ENCODE assay signal across 8 cellular contexts in the genomic region with DNA sequence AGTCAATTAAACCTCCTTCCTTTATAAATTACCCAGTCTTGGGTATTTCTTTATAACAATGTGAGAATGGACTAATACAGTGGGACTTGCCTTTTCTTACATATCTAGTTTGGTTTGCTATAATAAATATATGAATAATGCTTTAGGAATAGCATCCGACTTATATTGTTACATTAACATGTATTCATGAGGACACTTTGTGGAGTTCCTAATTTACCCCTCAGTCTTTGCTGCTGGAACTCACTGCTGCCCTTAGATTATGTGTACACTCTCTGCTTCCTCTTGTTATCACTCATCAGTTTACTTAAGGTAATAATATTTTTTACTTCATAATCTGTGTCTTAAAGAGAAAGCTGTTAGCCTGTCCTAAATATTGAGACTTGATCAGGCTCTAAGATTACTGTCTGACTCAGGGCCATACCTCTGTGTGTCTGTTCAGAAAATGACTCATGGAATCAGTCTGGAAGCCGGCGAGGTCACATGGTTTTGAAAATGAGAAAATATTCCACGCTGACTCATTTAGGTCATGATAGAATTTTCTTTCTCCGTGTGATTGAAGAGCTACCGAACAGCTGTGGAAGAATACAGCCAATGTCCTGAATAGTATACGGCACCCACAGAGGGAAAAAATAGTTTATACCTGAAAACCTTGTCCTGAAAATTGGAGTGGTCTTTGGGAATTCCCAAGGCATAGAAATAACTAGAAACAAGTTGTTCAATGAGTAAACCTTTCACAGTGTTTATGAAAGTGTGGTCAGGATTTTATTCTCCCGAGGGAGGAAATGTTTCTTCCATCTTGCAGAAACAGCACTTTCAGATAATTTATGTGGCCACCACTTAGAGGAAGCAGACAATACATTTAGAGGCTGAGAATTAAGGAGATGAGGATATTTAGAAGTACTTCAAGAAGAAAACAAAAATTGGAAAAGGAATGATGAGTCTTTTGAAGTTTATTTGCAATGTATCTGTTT.
DNase-seq lines count a peak whose midpoint lies in the region; ATAC-seq and TF ChIP-seq lines count a peak whose summit lies in the region.

No MANE protein-coding gene starts in this region.

- H3K79me2 ChIP-seq in smooth muscle cell (ENCODE audit: low read depth): no peaks in the 10 kb centered on the region

- no peaks in the 10 kb centered on the region for H4K20me1 ChIP-seq in smooth muscle cell (ENCODE audit: low read depth)

- H3K27me3 ChIP-seq in smooth muscle cell (ENCODE audit: low read depth): no peaks in the 10 kb centered on the region

- no peaks in the 10 kb centered on the region for H3K9me3 Mint-ChIP-seq in activated T-helper 2 cell treated with anti-CD3 and anti-CD28 coated beads, Interferon-gamma antibody, Interleukin-2, Interleukin-4, amounts not matched to agents 10 μg/mL and 5 μg/mL and 100 μg/mL, durations not matched to agents 14 hours and 24 hours and 36 hours

- no peaks in the 10 kb centered on the region for H3K27me3 Mint-ChIP-seq in activated T-helper 2 cell treated with anti-CD3 and anti-CD28 coated beads, Interferon-gamma antibody, Interleukin-2, Interleukin-4, amounts not matched to agents 10 μg/mL and 5 μg/mL and 100 μg/mL, durations not matched to agents 14 hours and 24 hours and 36 hours (ENCODE audit: low read depth)

- peak overlapping the region; percentile 52 for H3K4me3 ChIP-seq in smooth muscle cell

- H3K9ac ChIP-seq in smooth muscle cell (ENCODE audit: low read depth): peak overlapping the region; percentile 87

- intact Hi-C loops in activated T-helper 2 cell treated with anti-CD3 and anti-CD28 coated beads, Interferon-gamma antibody, Interleukin-2, Interleukin-4, amounts not matched to agents 10 μg/mL and 5 μg/mL and 100 μg/mL, durations not matched to agents 14 hours and 24 hours and 36 hours (cut with micrococcal nuclease): loop anchor here (5.0 to 10.0 kb wide), 2 partner anchors 57 to 95 kb away; no protein-coding TSS in a partner anchor

- no peaks in the 10 kb centered on the region for H3K36me3 Mint-ChIP-seq in activated T-helper 2 cell treated with anti-CD3 and anti-CD28 coated beads, Interferon-gamma antibody, Interleukin-2, Interleukin-4, amounts not matched to agents 10 μg/mL and 5 μg/mL and 100 μg/mL, durations not matched to agents 14 hours and 24 hours and 36 hours (ENCODE audit: low read depth)

- peaks cover 4% of the 10 kb centered on the region for H3K4me1 ChIP-seq in smooth muscle cell (ENCODE audit: low read depth)

- peaks cover 18% of the 10 kb centered on the region for H3F3A ChIP-seq in smooth muscle cell (ENCODE audit: low read depth)

- ATAC-seq in GM19035 (IDR thresholded peaks at IDR 0.05; ENCODE audit: unreplicated experiment) (peak; percentile 73), HG03354 (IDR thresholded peaks at IDR 0.05; ENCODE audit: poor library complexity, severe bottlenecking, unreplicated experiment) (peak; percentile 92)

- DNase-seq in AG08395 (ENCODE audit: low spot score) (peak; percentile 86), foreskin melanocyte (peak; percentile 86), smooth muscle cell (lab: John Stamatoyannopoulos, UW; ENCODE audit: unreplicated experiment) (no peak), NCI-H1417 treated with DMSO at 0.1 percent for 48 hours (lab: John Stamatoyannopoulos, UW) (no peak)
- DNase-seq in activated CD4-positive, alpha-beta T cell treated with anti-CD3 and anti-CD28 coated beads, Interleukin-2, amount 50 U/mL, for 48 hours: peak; percentile 18 to 49
- DNase-seq in activated T-helper 2 cell treated with anti-CD3 and anti-CD28 coated beads, Interferon-gamma antibody, Interleukin-2, Interleukin-4, amounts not matched to agents 10 μg/mL and 5 μg/mL and 100 μg/mL, durations not matched to agents 14 hours and 24 hours and 36 hours (ENCODE audit: low spot score): no peak

- H2AFZ ChIP-seq in smooth muscle cell (ENCODE audit: low read depth): peak overlapping the region; percentile 85

- 12% methylated on average over 8 of the region's 8 CpGs for WGBS in smooth muscle cell (ENCODE audit: low lambda C conversion rate)

- H3K4me2 ChIP-seq in smooth muscle cell: peak overlapping the region; percentile 88

- H3K36me3 ChIP-seq in smooth muscle cell (ENCODE audit: low read depth): no peaks in the 10 kb centered on the region

- no peaks in the 10 kb centered on the region for H3K9me3 ChIP-seq in smooth muscle cell (replicated peaks; ENCODE audit: low read depth)

- peaks cover 13% of the 10 kb centered on the region for H3K4me1 Mint-ChIP-seq in activated T-helper 2 cell treated with anti-CD3 and anti-CD28 coated beads, Interferon-gamma antibody, Interleukin-2, Interleukin-4, amounts not matched to agents 10 μg/mL and 5 μg/mL and 100 μg/mL, durations not matched to agents 14 hours and 24 hours and 36 hours (ENCODE audit: low read depth)

- no peak overlapping the region for H3K4me3 Mint-ChIP-seq in activated T-helper 2 cell treated with anti-CD3 and anti-CD28 coated beads, Interferon-gamma antibody, Interleukin-2, Interleukin-4, amounts not matched to agents 10 μg/mL and 5 μg/mL and 100 μg/mL, durations not matched to agents 14 hours and 24 hours and 36 hours (ENCODE audit: low read depth)

- no peak overlapping the region for H3K27ac Mint-ChIP-seq in activated T-helper 2 cell treated with anti-CD3 and anti-CD28 coated beads, Interferon-gamma antibody, Interleukin-2, Interleukin-4, amounts not matched to agents 10 μg/mL and 5 μg/mL and 100 μg/mL, durations not matched to agents 14 hours and 24 hours and 36 hours

- peak overlapping the region; percentile 98 for H3K27ac ChIP-seq in smooth muscle cell (ENCODE audit: low read depth)

- no peak for TF ChIP-seq CTCF in smooth muscle cell (IDR thresholded peaks at IDR 0.05; ENCODE audit: borderline replicate concordance, insufficient read depth, poor library complexity, severe bottlenecking)

Comparison
In these comparisons a context has a peak if more than half of its experiments do, and no peak if none do; other contexts are left out.
1. DNase-seq: peak in AG08395 (single experiment), activated CD4-positive, alpha-beta T cell treated with anti-CD3 and anti-CD28 coated beads, Interleukin-2, amount 50 U/mL, for 48 hours (2 of 2) and foreskin melanocyte (single experiment); none in smooth muscle cell (single experiment), NCI-H1417 treated with DMSO at 0.1 percent for 48 hours (single experiment) and activated T-helper 2 cell treated with anti-CD3 and anti-CD28 coated beads, Interferon-gamma antibody, Interleukin-2, Interleukin-4, amounts not matched to agents 10 μg/mL and 5 μg/mL and 100 μg/mL, durations not matched to agents 14 hours and 24 hours and 36 hours (single experiment).